ENCODE assay signal across 8 cellular contexts in genomic region chr1:161158316-161159016, GRCh38. TPM values are rescaled to one million over a fixed set of nuclear protein-coding genes. Genes with fewer than 3 reads are reported as not detected.
DNase-seq lines count a peak whose midpoint lies in the region; ATAC-seq and TF ChIP-seq lines count a peak whose summit lies in the region.

No MANE protein-coding gene starts in this region.

- peaks cover 49% of the 10 kb centered on the region for H3K36me3 Mint-ChIP-seq in activated CD4-positive, alpha-beta T cell treated with anti-CD3 and anti-CD28 coated beads, Interleukin-2, amount 10 ng/mL, durations not matched to agents 24 days and 14 days (ENCODE audit: low read depth)
- peaks cover 66% of the 10 kb centered on the region for H3K36me3 Mint-ChIP-seq in activated T-helper 2 cell treated with anti-CD3 and anti-CD28 coated beads, Interferon-gamma antibody, Interleukin-2, Interleukin-4, amounts not matched to agents 10 μg/mL and 5 μg/mL and 100 μg/mL, durations not matched to agents 14 hours and 24 hours and 36 hours (ENCODE audit: low read depth)
- peaks cover 0 to 25% (median 10%) of the 10 kb centered on the region in 3 donors for H3K36me3 Mint-ChIP-seq in immature natural killer cell

- H3K27ac ChIP-seq in thoracic aorta, result peak overlapping the region; percentile 70 to 79

- TF ChIP-seq CTCF in thoracic aorta (IDR thresholded peaks at IDR 0.05), result no peak

- H3K4me3 Mint-ChIP-seq in activated CD4-positive, alpha-beta T cell treated with anti-CD3 and anti-CD28 coated beads, Interleukin-2, amount 10 ng/mL, durations not matched to agents 24 days and 14 days, result peak overlapping the region; percentile 91
- H3K4me3 Mint-ChIP-seq in activated T-helper 2 cell treated with anti-CD3 and anti-CD28 coated beads, Interferon-gamma antibody, Interleukin-2, Interleukin-4, amounts not matched to agents 10 μg/mL and 5 μg/mL and 100 μg/mL, durations not matched to agents 14 hours and 24 hours and 36 hours (ENCODE audit: low read depth), result peak overlapping the region; percentile 86
- H3K4me3 Mint-ChIP-seq in immature natural killer cell, result peak overlapping the region; percentile 90 to 95 (median 93)

- H3K27ac Mint-ChIP-seq in activated CD4-positive, alpha-beta T cell treated with anti-CD3 and anti-CD28 coated beads, Interleukin-2, amount 10 ng/mL, durations not matched to agents 24 days and 14 days, result peak overlapping the region; percentile 93
- peak overlapping the region; percentile 92 for H3K27ac Mint-ChIP-seq in activated T-helper 2 cell treated with anti-CD3 and anti-CD28 coated beads, Interferon-gamma antibody, Interleukin-2, Interleukin-4, amounts not matched to agents 10 μg/mL and 5 μg/mL and 100 μg/mL, durations not matched to agents 14 hours and 24 hours and 36 hours
- H3K27ac Mint-ChIP-seq in immature natural killer cell, result peak overlapping the region; percentile 83 to 96 (median 92)

- no peaks in the 10 kb centered on the region for H3K9me3 ChIP-seq in thoracic aorta

- peak overlapping the region; percentile 79 for H3K4me3 ChIP-seq in thoracic aorta

- no peaks in the 10 kb centered on the region for H3K9me3 Mint-ChIP-seq in activated CD4-positive, alpha-beta T cell treated with anti-CD3 and anti-CD28 coated beads, Interleukin-2, amount 10 ng/mL, durations not matched to agents 24 days and 14 days
- no peaks in the 10 kb centered on the region for H3K9me3 Mint-ChIP-seq in activated T-helper 2 cell treated with anti-CD3 and anti-CD28 coated beads, Interferon-gamma antibody, Interleukin-2, Interleukin-4, amounts not matched to agents 10 μg/mL and 5 μg/mL and 100 μg/mL, durations not matched to agents 14 hours and 24 hours and 36 hours
- H3K9me3 Mint-ChIP-seq in immature natural killer cell, result no peaks in the 10 kb centered on the region

- peaks cover 7% of the 10 kb centered on the region for H3K36me3 ChIP-seq in thoracic aorta

- H3K4me1 ChIP-seq in thoracic aorta (ENCODE audit: control insufficient read depth in 1 of 2, low read depth in 2 of 2), result peaks cover 21 to 39% of the 10 kb centered on the region in 2 donors

- peak; percentile 68 for DNase-seq in activated CD4-positive, alpha-beta T cell treated with anti-CD3 and anti-CD28 coated beads, Interleukin-2, amount 10 ng/mL, durations not matched to agents 24 days and 14 days
- no peak for DNase-seq in activated CD4-positive, alpha-beta T cell treated with anti-CD3 and anti-CD28 coated beads, Interleukin-2, amount 50 U/mL, for 1 hour
- no peak for DNase-seq in activated T-helper 2 cell treated with anti-CD3 and anti-CD28 coated beads, Interferon-gamma antibody, Interleukin-2, Interleukin-4, amounts not matched to agents 10 μg/mL and 5 μg/mL and 100 μg/mL, durations not matched to agents 14 hours and 24 hours and 36 hours (ENCODE audit: low spot score)
- no peak for DNase-seq in immature natural killer cell
- no peak for DNase-seq in thoracic aorta (ENCODE audit: low spot score)
- DNase-seq in AG20443 (ENCODE audit: low spot score), result no peak

- no peaks in the 10 kb centered on the region for H3K27me3 ChIP-seq in thoracic aorta (replicated peaks; ENCODE audit: insufficient read depth)

- intact Hi-C loops in activated CD4-positive, alpha-beta T cell treated with anti-CD3 and anti-CD28 coated beads, Interleukin-2, amount 10 ng/mL, durations not matched to agents 24 days and 14 days (cut with micrococcal nuclease), result loop anchor here (2.0 kb wide), 1 partner anchor 18 kb away; the partner anchor contains the start of gene B4GALT3
- intact Hi-C loops in activated T-helper 2 cell treated with anti-CD3 and anti-CD28 coated beads, Interferon-gamma antibody, Interleukin-2, Interleukin-4, amounts not matched to agents 10 μg/mL and 5 μg/mL and 100 μg/mL, durations not matched to agents 14 hours and 24 hours and 36 hours (cut with micrococcal nuclease), result loop anchor here (5.0 kb wide), 1 partner anchor 91 kb away; the partner anchor contains the start of gene ARHGAP30

- H3K27me3 Mint-ChIP-seq in activated CD4-positive, alpha-beta T cell treated with anti-CD3 and anti-CD28 coated beads, Interleukin-2, amount 10 ng/mL, durations not matched to agents 24 days and 14 days, result no peaks in the 10 kb centered on the region
- H3K27me3 Mint-ChIP-seq in activated T-helper 2 cell treated with anti-CD3 and anti-CD28 coated beads, Interferon-gamma antibody, Interleukin-2, Interleukin-4, amounts not matched to agents 10 μg/mL and 5 μg/mL and 100 μg/mL, durations not matched to agents 14 hours and 24 hours and 36 hours (ENCODE audit: low read depth), result no peaks in the 10 kb centered on the region
- H3K27me3 Mint-ChIP-seq in immature natural killer cell (ENCODE audit: low read depth in 3 of 3), result peaks cover 7 to 14% (median 8%) of the 10 kb centered on the region in 3 donors

- ATAC-seq in thoracic aorta (ENCODE audit: insufficient number of reproducible peaks, low FRiP score, low read depth), result no peak
- no peak for ATAC-seq in HG03280 (IDR thresholded peaks at IDR 0.05; ENCODE audit: unreplicated experiment)
- no peak for ATAC-seq in HG03457 (IDR thresholded peaks at IDR 0.05; ENCODE audit: unreplicated experiment)

- H3K4me1 Mint-ChIP-seq in activated CD4-positive, alpha-beta T cell treated with anti-CD3 and anti-CD28 coated beads, Interleukin-2, amount 10 ng/mL, durations not matched to agents 24 days and 14 days, result peaks cover 50% of the 10 kb centered on the region
- H3K4me1 Mint-ChIP-seq in activated T-helper 2 cell treated with anti-CD3 and anti-CD28 coated beads, Interferon-gamma antibody, Interleukin-2, Interleukin-4, amounts not matched to agents 10 μg/mL and 5 μg/mL and 100 μg/mL, durations not matched to agents 14 hours and 24 hours and 36 hours (ENCODE audit: low read depth), result peaks cover 43% of the 10 kb centered on the region
- peaks cover 54 to 77% of the 10 kb centered on the region in 2 donors for H3K4me1 Mint-ChIP-seq in immature natural killer cell

RNA-seq across cellular contexts. Expression of gene USP21, which starts 0.8 kb away (rescaled TPM):
- 32.7 and 34.7 TPM in 2 replicates for total RNA-seq in activated CD4-positive, alpha-beta T cell treated with anti-CD3 and anti-CD28 coated beads, Interleukin-2, amount 10 ng/mL, durations not matched to agents 24 days and 14 days
- 31.9 and 33.0 TPM in 2 replicates for total RNA-seq in activated T-helper 2 cell treated with anti-CD3 and anti-CD28 coated beads, Interferon-gamma antibody, Interleukin-2, Interleukin-4, amounts not matched to agents 10 μg/mL and 5 μg/mL and 100 μg/mL, durations not matched to agents 14 hours and 24 hours and 36 hours
- 10 to 100 TPM in 2 of 3 donors, 1 to 10 TPM in 1; 9.0 to 25.5 (median 14.7) TPM for polyA plus RNA-seq in immature natural killer cell
- total RNA-seq in thoracic aorta, result 10 to 100 TPM; 23.2 to 28.8 TPM

RNA-seq across cellular contexts. Expression of gene UFC1, which starts 4.7 kb away (rescaled TPM):
- total RNA-seq in activated CD4-positive, alpha-beta T cell treated with anti-CD3 and anti-CD28 coated beads, Interleukin-2, amount 10 ng/mL, durations not matched to agents 24 days and 14 days, result 84.2 and 86.6 TPM in 2 replicates
- total RNA-seq in activated T-helper 2 cell treated with anti-CD3 and anti-CD28 coated beads, Interferon-gamma antibody, Interleukin-2, Interleukin-4, amounts not matched to agents 10 μg/mL and 5 μg/mL and 100 μg/mL, durations not matched to agents 14 hours and 24 hours and 36 hours, result 91.5 and 91.8 TPM in 2 replicates
- polyA plus RNA-seq in immature natural killer cell, result 100 to 1,000 TPM; 174 to 219 (median 186) TPM
- total RNA-seq in thoracic aorta, result 10 to 100 TPM; 54.2 to 73.9 TPM

RNA-seq across cellular contexts. Expression of gene PPOX, which starts 7.8 kb away (rescaled TPM):
- total RNA-seq in activated CD4-positive, alpha-beta T cell treated with anti-CD3 and anti-CD28 coated beads, Interleukin-2, amount 10 ng/mL, durations not matched to agents 24 days and 14 days, result 28.6 and 31.1 TPM in 2 replicates
- 35.6 and 36.5 TPM in 2 replicates for total RNA-seq in activated T-helper 2 cell treated with anti-CD3 and anti-CD28 coated beads, Interferon-gamma antibody, Interleukin-2, Interleukin-4, amounts not matched to agents 10 μg/mL and 5 μg/mL and 100 μg/mL, durations not matched to agents 14 hours and 24 hours and 36 hours
- polyA plus RNA-seq in immature natural killer cell, result 10 to 100 TPM; 18.2 to 30.1 (median 21.9) TPM
- total RNA-seq in thoracic aorta, result 10 to 100 TPM; 18.2 to 33.6 TPM

RNA-seq across cellular contexts. Expression of gene B4GALT3, which starts 18.8 kb away (rescaled TPM):
- 65.1 and 69.9 TPM in 2 replicates for total RNA-seq in activated CD4-positive, alpha-beta T cell treated with anti-CD3 and anti-CD28 coated beads, Interleukin-2, amount 10 ng/mL, durations not matched to agents 24 days and 14 days
- total RNA-seq in activated T-helper 2 cell treated with anti-CD3 and anti-CD28 coated beads, Interferon-gamma antibody, Interleukin-2, Interleukin-4, amounts not matched to agents 10 μg/mL and 5 μg/mL and 100 μg/mL, durations not matched to agents 14 hours and 24 hours and 36 hours, result 57.5 and 57.6 TPM in 2 replicates
- 10 to 100 TPM; 38.7 to 68.0 (median 49.6) TPM for polyA plus RNA-seq in immature natural killer cell
- total RNA-seq in thoracic aorta, result 100 to 1,000 TPM in 1 of 2 donors, 10 to 100 TPM in 1; 36.4 to 145 TPM

RNA-seq across cellular contexts. Expression of gene DEDD, which starts 26.0 kb away (rescaled TPM):
- 45.7 and 46.2 TPM in 2 replicates for total RNA-seq in activated CD4-positive, alpha-beta T cell treated with anti-CD3 and anti-CD28 coated beads, Interleukin-2, amount 10 ng/mL, durations not matched to agents 24 days and 14 days
- 37.5 and 40.3 TPM in 2 replicates for total RNA-seq in activated T-helper 2 cell treated with anti-CD3 and anti-CD28 coated beads, Interferon-gamma antibody, Interleukin-2, Interleukin-4, amounts not matched to agents 10 μg/mL and 5 μg/mL and 100 μg/mL, durations not matched to agents 14 hours and 24 hours and 36 hours
- 10 to 100 TPM; 27.5 to 43.8 (median 42.2) TPM for polyA plus RNA-seq in immature natural killer cell
- 10 to 100 TPM; 30.7 to 34.3 TPM for total RNA-seq in thoracic aorta
